ENCODE assay signal across 15 cellular contexts in genomic region chr5:169697518-169697890, GRCh38.
"Had no signal": no experiment of that assay in that cellular context is flagged by ENCODE, and none has a peak within 500 bp of the region (broad histone marks: within the 10 kb centered on the region; RNA-seq: fewer than 3 reads in every experiment).

No MANE protein-coding gene starts in this region.

- H3K9me3 Mint-ChIP-seq: activated naive CD8-positive, alpha-beta T cell treated with anti-CD3 and anti-CD28 coated beads for 36 hours; activated T-cell treated with anti-CD3 and anti-CD28 coated beads, Interleukin-2, amount 50 U/mL, for 24 hours; T-helper 2 cell treated with Interferon-gamma antibody and Interleukin-4, amounts not matched to agents 5 μg/mL and 100 μg/mL, for 36 hours had no signal

- H3K36me3 ChIP-seq: cardiac muscle cell, esophagus squamous epithelium, left ventricle myocardium inferior, ovary, vagina had no signal

- H3K4me3 Mint-ChIP-seq: activated naive CD8-positive, alpha-beta T cell treated with anti-CD3 and anti-CD28 coated beads for 36 hours; activated T-cell treated with anti-CD3 and anti-CD28 coated beads, Interleukin-2, amount 50 U/mL, for 24 hours; T-helper 2 cell treated with Interferon-gamma antibody and Interleukin-4, amounts not matched to agents 5 μg/mL and 100 μg/mL, for 36 hours had no signal

- H3K4me1 ChIP-seq: esophagus squamous epithelium, heart left ventricle, left ventricle myocardium inferior, vagina had no signal

- H3K4me3 ChIP-seq: cardiac muscle cell, esophagus squamous epithelium, heart left ventricle, left ventricle myocardium inferior, ovary, vagina had no signal

- ATAC-seq: heart left ventricle had no signal

- H3K9me3 ChIP-seq: esophagus squamous epithelium, heart left ventricle, left ventricle myocardium inferior, ovary, vagina had no signal

- H3K27ac ChIP-seq: cardiac muscle cell, esophagus squamous epithelium, heart left ventricle, left ventricle myocardium inferior, ovary, vagina had no signal

- H3K4me1 Mint-ChIP-seq: activated naive CD8-positive, alpha-beta T cell treated with anti-CD3 and anti-CD28 coated beads for 36 hours had no signal

- H3K27ac Mint-ChIP-seq: activated naive CD8-positive, alpha-beta T cell treated with anti-CD3 and anti-CD28 coated beads for 36 hours; T-helper 2 cell treated with Interferon-gamma antibody and Interleukin-4, amounts not matched to agents 5 μg/mL and 100 μg/mL, for 36 hours had no signal

- FAIRE-seq: endometrium, islet of Langerhans had no signal

- H3K27me3 Mint-ChIP-seq: activated naive CD8-positive, alpha-beta T cell treated with anti-CD3 and anti-CD28 coated beads for 36 hours; activated T-cell treated with anti-CD3 and anti-CD28 coated beads, Interleukin-2, amount 50 U/mL, for 24 hours had no signal

- H3K27me3 ChIP-seq: esophagus squamous epithelium, heart left ventricle, ovary, vagina had no signal

- DNase-seq: activated gamma-delta T cell; activated naive CD8-positive, alpha-beta T cell treated with anti-CD3 and anti-CD28 coated beads for 36 hours; activated T-cell treated with anti-CD3 and anti-CD28 coated beads, Interleukin-2, amount 50 U/mL, for 24 hours; anterior cingulate cortex; esophagus squamous epithelium; foreskin melanocyte; heart left ventricle; left ventricle myocardium inferior; ovary; stimulated activated CD4-positive, alpha-beta T cell treated with anti-CD3 and anti-CD28 coated beads, Interleukin-4, amount 100 ng/mL, for 4 hours had no signal
